1 cellular context compared by ENCODE assay signal in genomic region chr11:92489831-92490399, GRCh38.
TF ChIP-seq lines count a peak whose summit lies in the region.

No MANE protein-coding gene starts in this region.

TF ChIP-seq in SK-N-SH, 30 proteins besides CTCF, POLR2A, EP300 and RAD21 (continued from another document):
- TF ChIP-seq REST (IDR thresholded peaks at IDR 0.05; ENCODE audit: low read depth, low read length) (no peak), MXI1 (IDR thresholded peaks at IDR 0.05; ENCODE audit: low read depth, low read length) (no peak), TCF12 (IDR thresholded peaks at IDR 0.05) (peak; percentile 51), POLR2AphosphoS5 (IDR thresholded peaks at IDR 0.05; ENCODE audit: low read depth, low read length) (no peak)
